ENCODE assay signal across 8 cellular contexts in the genomic region with DNA sequence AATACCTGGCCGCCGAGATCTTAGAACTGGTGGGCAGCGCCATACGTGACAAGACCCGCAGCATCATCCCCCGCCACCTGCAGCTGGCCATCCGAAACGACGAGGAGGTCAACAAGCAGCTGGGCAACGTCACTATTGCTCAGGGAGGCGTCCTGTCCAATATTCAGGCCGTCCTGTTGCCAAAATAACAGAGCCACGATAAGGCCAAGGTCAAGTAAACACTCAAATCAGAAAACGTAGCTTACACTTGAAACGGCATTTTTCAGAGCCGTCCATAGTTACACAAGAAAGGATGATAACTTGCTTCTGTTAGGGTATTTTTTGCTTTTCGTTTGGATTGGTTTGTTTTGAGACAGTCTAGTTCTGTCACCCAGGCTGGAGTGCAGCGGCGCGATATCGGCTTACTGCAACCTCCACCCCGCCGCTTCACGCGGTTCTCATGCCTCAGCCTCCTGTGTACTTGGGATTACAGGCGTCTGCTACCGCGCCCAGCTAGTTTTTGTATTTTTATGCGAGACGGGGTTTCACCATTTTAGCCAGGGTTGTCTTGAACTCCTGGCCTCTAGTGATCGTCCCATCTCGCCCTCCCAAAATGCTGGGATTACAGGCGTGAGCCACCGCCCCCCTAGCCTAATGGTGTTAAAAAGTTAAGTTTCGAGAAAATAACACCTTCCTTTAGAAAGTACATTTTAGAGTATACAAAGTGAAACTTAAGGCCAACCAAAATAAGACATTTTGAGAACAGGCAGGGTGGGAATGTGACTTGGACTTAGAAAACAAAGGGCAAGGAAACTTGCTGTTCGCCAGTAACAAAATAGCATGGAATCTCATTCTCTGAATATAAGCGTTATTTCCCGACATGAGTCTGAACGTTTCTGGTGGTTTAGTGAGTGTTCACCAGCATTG. TPM values are rescaled to one million over a fixed set of nuclear protein-coding genes. Genes with fewer than 3 reads are reported as not detected.
DNase-seq lines count a peak whose midpoint lies in the region; ATAC-seq and TF ChIP-seq lines count a peak whose summit lies in the region.

No MANE protein-coding gene starts in this region.

- H3K4me3 ChIP-seq in epithelial cell of proximal tubule (ENCODE audit: low read depth, low read length) (peak overlapping the region; percentile 59), neuron (ENCODE audit: low read length) (peak overlapping the region; percentile 48)

- H3K36me3 ChIP-seq in neuron (ENCODE audit: insufficient read depth, low read length): no peaks in the 10 kb centered on the region

- no peaks in the 10 kb centered on the region for H3K27me3 ChIP-seq in neuron (ENCODE audit: insufficient read depth, low read length)

- H3K4me3 Mint-ChIP-seq in chondrocyte (ENCODE audit: unreplicated experiment): no peak overlapping the region

- peak; percentile 56 for DNase-seq in activated T-cell treated with anti-CD3 and anti-CD28 coated beads, Interleukin-2, amount 50 U/mL, for 1 hour
- DNase-seq in activated T-cell treated with anti-CD3 and anti-CD28 coated beads for 4 hours (no peak), epithelial cell of proximal tubule (ENCODE audit: low read depth) (no peak), SIG-M5 treated with dmso at 0.1 percent for 504 hours (lab: John Stamatoyannopoulos, UW; ENCODE audit: unreplicated experiment) (no peak), chondrocyte (ENCODE audit: low spot score) (no peak)
- DNase-seq in activated CD4-positive, alpha-beta T cell treated with anti-CD3 and anti-CD28 coated beads, Interleukin-2, amount 50 U/mL, for 48 hours: peak; percentile 46 to 47

- H3K27me3 Mint-ChIP-seq in chondrocyte (ENCODE audit: low read depth): no peaks in the 10 kb centered on the region

- TF ChIP-seq CTCF in epithelial cell of proximal tubule (conservative IDR thresholded peaks at IDR 0.05; ENCODE audit: low read depth, low read length) (no peak), chondrocyte (IDR thresholded peaks at IDR 0.05) (no peak)

- no peaks in the 10 kb centered on the region for H3K36me3 Mint-ChIP-seq in chondrocyte (ENCODE audit: low read depth)

- no peaks in the 10 kb centered on the region for H3K9me3 ChIP-seq in neuron (ENCODE audit: low read length)

- H3K27ac Mint-ChIP-seq in chondrocyte (ENCODE audit: unreplicated experiment): no peak overlapping the region

- peak; percentile 41 for ATAC-seq in HG03354 (IDR thresholded peaks at IDR 0.05; ENCODE audit: poor library complexity, severe bottlenecking, unreplicated experiment)

- H3K4me1 ChIP-seq in neuron (ENCODE audit: insufficient read depth, low read length): no peaks in the 10 kb centered on the region

- H2AFZ ChIP-seq in neuron (ENCODE audit: low read depth, low read length): no peak overlapping the region

- peaks cover 3% of the 10 kb centered on the region for H3K4me1 Mint-ChIP-seq in chondrocyte (ENCODE audit: low read depth)

- H3K9me3 Mint-ChIP-seq in chondrocyte (ENCODE audit: low read depth): no peaks in the 10 kb centered on the region

RNA-seq across cellular contexts. Expression of a gene that starts 42.8 kb away (rescaled TPM):
- total RNA-seq in epithelial cell of proximal tubule (5.1 and 5.3 TPM in 2 replicates), chondrocyte (6.1 to 7.5 TPM (median 6.4 TPM) in 3 replicates)

Comparison
In these comparisons a context has a peak if more than half of its experiments do, and no peak if none do; other contexts are left out.
1. DNase-seq: peak in activated T-cell treated with anti-CD3 and anti-CD28 coated beads, Interleukin-2, amount 50 U/mL, for 1 hour (single experiment) and activated CD4-positive, alpha-beta T cell treated with anti-CD3 and anti-CD28 coated beads, Interleukin-2, amount 50 U/mL, for 48 hours (2 of 2); none in activated T-cell treated with anti-CD3 and anti-CD28 coated beads for 4 hours (single experiment), epithelial cell of proximal tubule (single experiment), SIG-M5 treated with dmso at 0.1 percent for 504 hours (single experiment) and chondrocyte (single experiment).